Comparison of ENCODE assay signal across 10 cellular contexts in genomic region chr1:185608166-185608565, GRCh38.
DNase-seq lines count a peak whose midpoint lies in the region; ATAC-seq and TF ChIP-seq lines count a peak whose summit lies in the region.
"Had no signal": no experiment of that assay in that cellular context is flagged by ENCODE, and none has a peak within 500 bp of the region (broad histone marks: within the 10 kb centered on the region; RNA-seq: fewer than 3 reads in every experiment).

No MANE protein-coding gene starts in this region.

- H3K4me1 ChIP-seq in sigmoid colon = no peaks in the 10 kb centered on the region
- H3K4me1 ChIP-seq: prostate gland had no signal

- H3K27ac ChIP-seq in sigmoid colon = no peak overlapping the region
- H3K27ac ChIP-seq: prostate gland had no signal

- TF ChIP-seq CTCF in sigmoid colon (IDR thresholded peaks at IDR 0.05) = no peak

- no peaks in the 10 kb centered on the region for H3K9me3 Mint-ChIP-seq in stimulated activated naive CD8-positive, alpha-beta T cell treated with anti-CD3 and anti-CD28 coated beads, Interleukin-15, amount 100 ng/mL, for 72 hours
- no peaks in the 10 kb centered on the region for H3K9me3 Mint-ChIP-seq in stimulated activated naive B cell treated with anti-CD40 and anti-IgM and Interleukin-4, amounts not matched to agents 10 μg/mL and 1 μg/mL and 100 μg/mL, for 72 hours

- intact Hi-C loops in sigmoid colon (cut with DNase I) = no loop called here

- no peak for TF ChIP-seq POLR2A in sigmoid colon (IDR thresholded peaks at IDR 0.05)

- H3K27ac Mint-ChIP-seq in stimulated activated naive CD8-positive, alpha-beta T cell treated with anti-CD3 and anti-CD28 coated beads, Interleukin-15, amount 100 ng/mL, for 72 hours = no peak overlapping the region
- no peak overlapping the region for H3K27ac Mint-ChIP-seq in stimulated activated naive B cell treated with anti-CD40 and anti-IgM and Interleukin-4, amounts not matched to agents 10 μg/mL and 1 μg/mL and 100 μg/mL, for 72 hours

- H3K4me3 ChIP-seq in sigmoid colon = no peak overlapping the region
- H3K4me3 ChIP-seq: prostate gland had no signal

- H3K36me3 ChIP-seq in sigmoid colon = no peaks in the 10 kb centered on the region
- H3K36me3 ChIP-seq: prostate gland had no signal

- no peaks in the 10 kb centered on the region for H3K36me3 Mint-ChIP-seq in stimulated activated naive B cell treated with anti-CD40 and anti-IgM and Interleukin-4, amounts not matched to agents 10 μg/mL and 1 μg/mL and 100 μg/mL, for 72 hours

- no peaks in the 10 kb centered on the region for H3K27me3 ChIP-seq in sigmoid colon

- H3K4me3 Mint-ChIP-seq in stimulated activated naive CD8-positive, alpha-beta T cell treated with anti-CD3 and anti-CD28 coated beads, Interleukin-15, amount 100 ng/mL, for 72 hours = no peak overlapping the region
- no peak overlapping the region for H3K4me3 Mint-ChIP-seq in stimulated activated naive B cell treated with anti-CD40 and anti-IgM and Interleukin-4, amounts not matched to agents 10 μg/mL and 1 μg/mL and 100 μg/mL, for 72 hours

- no peaks in the 10 kb centered on the region for H3K4me1 Mint-ChIP-seq in stimulated activated naive CD8-positive, alpha-beta T cell treated with anti-CD3 and anti-CD28 coated beads, Interleukin-15, amount 100 ng/mL, for 72 hours
- H3K4me1 Mint-ChIP-seq in stimulated activated naive B cell treated with anti-CD40 and anti-IgM and Interleukin-4, amounts not matched to agents 10 μg/mL and 1 μg/mL and 100 μg/mL, for 72 hours = peaks cover 11 to 22% of the 10 kb centered on the region in 2 donors

- H3K27me3 Mint-ChIP-seq in stimulated activated naive CD8-positive, alpha-beta T cell treated with anti-CD3 and anti-CD28 coated beads, Interleukin-15, amount 100 ng/mL, for 72 hours = no peaks in the 10 kb centered on the region
- peaks cover 4 to 10% of the 10 kb centered on the region in 2 donors for H3K27me3 Mint-ChIP-seq in stimulated activated naive B cell treated with anti-CD40 and anti-IgM and Interleukin-4, amounts not matched to agents 10 μg/mL and 1 μg/mL and 100 μg/mL, for 72 hours

- TF ChIP-seq EP300 in sigmoid colon (IDR thresholded peaks at IDR 0.05) = no peak

- WGBS in sigmoid colon, 2 donors = 66 to 90% methylated on average over 5 of the region's 5 CpGs

- no peaks in the 10 kb centered on the region for H3K9me3 ChIP-seq in sigmoid colon
- H3K9me3 ChIP-seq: prostate gland had no signal

- no peak for DNase-seq in stimulated activated naive CD8-positive, alpha-beta T cell treated with anti-CD3 and anti-CD28 coated beads, Interleukin-15, Interleukin-2, amounts not matched to agents 100 U/mL and 50 U/mL, for 24 hours
- DNase-seq in stimulated activated naive CD8-positive, alpha-beta T cell treated with anti-CD3 and anti-CD28 coated beads, Interleukin-15, amount 100 ng/mL, for 72 hours = no peak
- peak; percentile 56 for DNase-seq in stimulated activated naive B cell treated with anti-CD40 and anti-IgM and Interleukin-4, amounts not matched to agents 10 μg/mL and 1 μg/mL and 100 μg/mL, for 72 hours
- DNase-seq in stimulated activated naive CD4-positive, alpha-beta T cell (lab: John Stamatoyannopoulos, UW) = no peak
- no peak for DNase-seq in mesenteric fat pad (ENCODE audit: low spot score)
- DNase-seq in sigmoid colon = no peak
- DNase-seq: NCI-H2171 treated with DMSO at 0.1 percent for 48 hours had no signal

- ATAC-seq in stimulated activated naive CD8-positive, alpha-beta T cell treated with anti-CD3 and anti-CD28 coated beads, Interleukin-15, Interleukin-2, amounts not matched to agents 100 U/mL and 50 U/mL, for 24 hours = peak; percentile 19
- no peak for ATAC-seq in stimulated activated naive CD8-positive, alpha-beta T cell treated with anti-CD3 and anti-CD28 coated beads, Interleukin-15, amount 100 ng/mL, for 72 hours
- ATAC-seq in HG02798 (IDR thresholded peaks at IDR 0.05; ENCODE audit: poor library complexity, unreplicated experiment) (peak; percentile 77), HG03565 (IDR thresholded peaks at IDR 0.05; ENCODE audit: unreplicated experiment) (peak; percentile 74)
- ATAC-seq in stimulated activated naive B cell treated with anti-CD40 and anti-IgM and Interleukin-4, amounts not matched to agents 10 μg/mL and 1 μg/mL and 100 μg/mL, for 72 hours (replicated peaks) = peak; percentile 97 to 98
